14 cellular contexts compared by ENCODE assay signal in the genomic region with DNA sequence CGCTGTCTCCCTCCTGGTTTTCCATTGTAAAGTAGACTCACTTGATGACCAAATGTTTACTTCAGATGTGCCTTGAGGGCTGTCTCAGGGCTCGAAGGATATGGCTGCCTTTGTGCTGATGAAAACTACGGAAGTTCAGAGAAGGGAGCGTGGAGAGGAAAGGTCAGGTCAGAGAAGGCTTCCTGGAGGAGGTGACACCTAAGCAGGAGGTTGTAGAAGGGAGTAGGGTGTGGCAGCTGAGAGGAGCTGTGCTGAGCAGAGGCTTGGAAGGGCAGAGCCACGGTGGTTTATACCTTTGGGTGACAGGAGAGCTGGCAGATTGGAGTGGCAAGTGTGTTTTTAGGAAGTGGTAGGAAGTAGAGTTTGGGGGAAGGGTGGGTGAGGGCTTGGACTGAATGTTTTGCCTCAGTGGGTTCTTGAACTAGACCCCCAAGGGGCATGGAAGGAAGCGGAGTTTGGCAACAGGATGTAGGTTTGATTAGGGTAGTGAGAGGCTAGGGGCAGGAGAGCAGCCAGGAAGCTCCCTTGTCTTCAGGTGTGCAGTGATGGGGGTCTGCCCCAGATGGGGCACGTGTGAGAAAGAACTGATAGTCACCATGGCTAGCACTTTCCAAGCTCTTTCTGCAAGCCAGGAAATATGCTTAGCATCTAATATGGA. TPM values are rescaled to one million over a fixed set of nuclear protein-coding genes. Genes with fewer than 3 reads are reported as not detected.
DNase-seq lines count a peak whose midpoint lies in the region; ATAC-seq, FAIRE-seq and TF ChIP-seq lines count a peak whose summit lies in the region.
"Had no signal": no experiment of that assay in that cellular context is flagged by ENCODE, and none has a peak within 500 bp of the region (broad histone marks: within the 10 kb centered on the region; RNA-seq: fewer than 3 reads in every experiment).

No MANE protein-coding gene starts in this region.

- no peak overlapping the region for H2BK15ac ChIP-seq in mesenchymal stem cell (ENCODE audit: low read depth, poor library complexity, severe bottlenecking)

- no peak overlapping the region for H2BK5ac ChIP-seq in mesenchymal stem cell (ENCODE audit: low read depth, low read length, poor library complexity, severe bottlenecking)

- H3K4me1 ChIP-seq in CD4-positive, CD25-positive, alpha-beta regulatory T cell (ENCODE audit: control insufficient read depth, insufficient read depth, low read length, poor library complexity, severe bottlenecking): peaks cover 35% of the 10 kb centered on the region
- H3K4me1 ChIP-seq in mesenchymal stem cell (ENCODE audit: control insufficient read depth, insufficient read depth, low read depth, low read length) (peaks cover 9% of the 10 kb centered on the region), small intestine (ENCODE audit: control insufficient read depth in 2 of 2, insufficient read depth in 1 of 2, low read depth in 1 of 2, low read length in 1 of 2) (peaks cover 0 to 2% of the 10 kb centered on the region in 2 donors)
- peaks cover 12% of the 10 kb centered on the region for H3K4me1 ChIP-seq in effector memory CD4-positive, alpha-beta T cell (ENCODE audit: control insufficient read depth, insufficient read depth, low read length, poor library complexity, severe bottlenecking)

- H3K36me3 Mint-ChIP-seq in CD4-positive, CD25-positive, alpha-beta regulatory T cell: peaks cover 50% of the 10 kb centered on the region
- peaks cover 5 to 14% of the 10 kb centered on the region in 2 donors for H3K36me3 Mint-ChIP-seq in activated naive CD4-positive, alpha-beta T cell treated with anti-CD3 and anti-CD28 coated beads, Interleukin-2, amount 50 U/mL, for 72 hours

- H2AK5ac ChIP-seq in mesenchymal stem cell (ENCODE audit: low read length, severe bottlenecking): no peak overlapping the region

- peaks cover 50% of the 10 kb centered on the region for H3K79me1 ChIP-seq in mesenchymal stem cell (replicated peaks; ENCODE audit: low read length, poor library complexity, severe bottlenecking)

- H3K9me3 ChIP-seq in CD4-positive, CD25-positive, alpha-beta regulatory T cell (ENCODE audit: control insufficient read depth in 2 of 2, low read length in 2 of 2): no peaks in the 10 kb centered on the region
- H3K9me3 ChIP-seq in mesenchymal stem cell (ENCODE audit: control insufficient read depth, low read length) (no peaks in the 10 kb centered on the region), small intestine (ENCODE audit: control insufficient read depth, low read depth) (no peaks in the 10 kb centered on the region)
- H3K9me3 ChIP-seq in effector memory CD4-positive, alpha-beta T cell (ENCODE audit: control insufficient read depth, low read length): no peaks in the 10 kb centered on the region

- H3K4ac ChIP-seq in mesenchymal stem cell (ENCODE audit: low read depth in 1 of 2, low read length in 2 of 2): no peak overlapping the region

- no peak overlapping the region for H3K23ac ChIP-seq in mesenchymal stem cell (ENCODE audit: low read length in 2 of 2)

- peak overlapping the region; percentile 54 for H3K4me3 ChIP-seq in CD4-positive, CD25-positive, alpha-beta regulatory T cell (ENCODE audit: low read depth, low read length)
- H3K4me3 ChIP-seq in GM12865 (ENCODE audit: low read depth, low read length) (peak overlapping the region; percentile 40), mesenchymal stem cell (ENCODE audit: insufficient read depth in 1 of 2, low read depth in 1 of 2, low read length in 2 of 2) (no peak overlapping the region), small intestine (ENCODE audit: low read depth in 1 of 2, low read length in 2 of 2) (no peak overlapping the region)
- H3K4me3 ChIP-seq in effector memory CD4-positive, alpha-beta T cell (ENCODE audit: insufficient read depth, low read depth, low read length, poor library complexity, severe bottlenecking): no peak overlapping the region

- no peak overlapping the region for H2AFZ ChIP-seq in mesenchymal stem cell (ENCODE audit: low read depth, low read length)

- peak overlapping the region; percentile 35 for H3K27ac ChIP-seq in CD4-positive, CD25-positive, alpha-beta regulatory T cell (ENCODE audit: insufficient read depth, low read length, poor library complexity, severe bottlenecking)
- no peak overlapping the region for H3K27ac ChIP-seq in mesenchymal stem cell (ENCODE audit: low read length, poor library complexity, severe bottlenecking)
- no peak overlapping the region for H3K27ac ChIP-seq in effector memory CD4-positive, alpha-beta T cell (ENCODE audit: insufficient read depth, low read length, poor library complexity, severe bottlenecking)
- no peak overlapping the region for H3K27ac ChIP-seq in small intestine (ENCODE audit: low read depth in 1 of 2, low read length in 1 of 2)

- peak overlapping the region; percentile 37 to 90 (median 78) for H3K4me3 Mint-ChIP-seq in CD4-positive, CD25-positive, alpha-beta regulatory T cell
- H3K4me3 Mint-ChIP-seq: HFFc6 had no signal

- no peak overlapping the region for H3K18ac ChIP-seq in mesenchymal stem cell (ENCODE audit: low read depth in 1 of 2, low read length in 2 of 2)

- no peak for TF ChIP-seq CTCF in GM12865 (IDR thresholded peaks at IDR 0.05; ENCODE audit: insufficient read depth, low read depth, low read length, missing control alignments)

- H3K36me3 ChIP-seq in CD4-positive, CD25-positive, alpha-beta regulatory T cell (ENCODE audit: control insufficient read depth, insufficient read depth, low read length): peaks cover 14% of the 10 kb centered on the region
- H3K36me3 ChIP-seq in mesenchymal stem cell (ENCODE audit: control insufficient read depth in 1 of 2, insufficient read depth in 2 of 2, low read depth in 1 of 2, low read length in 2 of 2) (peaks cover 31 to 35% of the 10 kb centered on the region in 2 experiments), small intestine (ENCODE audit: control insufficient read depth in 2 of 2, insufficient read depth in 2 of 2, low read length in 2 of 2) (no peaks in the 10 kb centered on the region)
- peaks cover 3% of the 10 kb centered on the region for H3K36me3 ChIP-seq in effector memory CD4-positive, alpha-beta T cell (ENCODE audit: control insufficient read depth, insufficient read depth, low read length)

- no peak overlapping the region for H4K8ac ChIP-seq in mesenchymal stem cell (ENCODE audit: low read length)

- no peak for ATAC-seq in CD4-positive, CD25-positive, alpha-beta regulatory T cell (ENCODE audit: low read depth in 2 of 2)
- no peak for ATAC-seq in activated naive CD4-positive, alpha-beta T cell treated with anti-CD3 and anti-CD28 coated beads, Interleukin-2, amount 50 U/mL, for 72 hours
- ATAC-seq in HG02642 (IDR thresholded peaks at IDR 0.05; ENCODE audit: poor library complexity, unreplicated experiment): no peak
- ATAC-seq: sciatic nerve had no signal

- H3K4me1 Mint-ChIP-seq in CD4-positive, CD25-positive, alpha-beta regulatory T cell: peaks cover 11 to 74% (median 41%) of the 10 kb centered on the region in 4 donors

- H3K4me2 ChIP-seq in mesenchymal stem cell (ENCODE audit: low read length, poor library complexity, severe bottlenecking): no peak overlapping the region

- H3K9ac ChIP-seq in mesenchymal stem cell (ENCODE audit: low read length): peak overlapping the region; percentile 18

- 84% methylated on average over 7 of the region's 7 CpGs for WGBS in mesenchymal stem cell
- WGBS in small intestine, 3 donors: 57 to 68% (median 66%) methylated on average over 7 of the region's 7 CpGs

- no peak overlapping the region for H2BK120ac ChIP-seq in mesenchymal stem cell (ENCODE audit: low read depth, low read length)

- no peak overlapping the region for H3K14ac ChIP-seq in mesenchymal stem cell (ENCODE audit: low read length in 2 of 2)

- DNase-seq in CD4-positive, CD25-positive, alpha-beta regulatory T cell: peak in 1 of 3 donors; percentile 33
- DNase-seq in GM12865 (ENCODE audit: low read depth) (peak; percentile 62), mesenchymal stem cell (no peak), SHP77 (lab: John Stamatoyannopoulos, UW) (no peak), small intestine (no peak)
- DNase-seq in activated naive CD4-positive, alpha-beta T cell treated with anti-CD3 and anti-CD28 coated beads, Interleukin-2, amount 50 U/mL, for 72 hours (ENCODE audit: low spot score in 2 of 2): no peak
- DNase-seq in effector memory CD4-positive, alpha-beta T cell: no peak
- DNase-seq: amniotic stem cell, COR-L47, HFFc6, NCI-H2171 had no signal

- H2BK12ac ChIP-seq in mesenchymal stem cell (ENCODE audit: low read length in 2 of 2): no peak overlapping the region

- H3K27ac Mint-ChIP-seq in CD4-positive, CD25-positive, alpha-beta regulatory T cell: peak overlapping the region in 2 of 3 donors; percentile 93 to 96
- peak overlapping the region; percentile 76 to 77 for H3K27ac Mint-ChIP-seq in activated naive CD4-positive, alpha-beta T cell treated with anti-CD3 and anti-CD28 coated beads, Interleukin-2, amount 50 U/mL, for 72 hours
- H3K27ac Mint-ChIP-seq: HFFc6 had no signal

- H3K27me3 ChIP-seq in CD4-positive, CD25-positive, alpha-beta regulatory T cell (ENCODE audit: control insufficient read depth, insufficient read depth, low read length): no peaks in the 10 kb centered on the region
- H3K27me3 ChIP-seq in mesenchymal stem cell (ENCODE audit: control insufficient read depth in 1 of 2, insufficient read depth in 1 of 2, low read length in 2 of 2): no peaks in the 10 kb centered on the region
- H3K27me3 ChIP-seq in effector memory CD4-positive, alpha-beta T cell (replicated peaks; ENCODE audit: control insufficient read depth, insufficient read depth, low read length, poor library complexity, severe bottlenecking): no peaks in the 10 kb centered on the region
- H3K27me3 ChIP-seq in small intestine (ENCODE audit: control insufficient read depth in 2 of 2, insufficient read depth in 2 of 2, low read length in 2 of 2): no peaks in the 10 kb centered on the region

- no peaks in the 10 kb centered on the region for H3K9me3 Mint-ChIP-seq in CD4-positive, CD25-positive, alpha-beta regulatory T cell
- no peaks in the 10 kb centered on the region for H3K9me3 Mint-ChIP-seq in activated naive CD4-positive, alpha-beta T cell treated with anti-CD3 and anti-CD28 coated beads, Interleukin-2, amount 50 U/mL, for 72 hours
- H3K9me3 Mint-ChIP-seq: HFFc6 had no signal

- H4K91ac ChIP-seq in mesenchymal stem cell (ENCODE audit: low read length): no peak overlapping the region

- no peak for FAIRE-seq in small intestine (lab: Jason Lieb, UNC)
- FAIRE-seq: GM12891 had no signal

- no peaks in the 10 kb centered on the region for H3K27me3 Mint-ChIP-seq in CD4-positive, CD25-positive, alpha-beta regulatory T cell

RNA-seq across cellular contexts. Expression of gene ZSCAN2, which starts 4.5 kb away (rescaled TPM):
- total RNA-seq in CD4-positive, CD25-positive, alpha-beta regulatory T cell: 4.8 TPM
- 10 to 100 TPM in 2 of 4 donors, 1 to 10 TPM in 2; 6.9 to 12.4 (median 9.4) TPM for polyA plus RNA-seq in CD4-positive, CD25-positive, alpha-beta regulatory T cell
- 1 to 10 TPM; 5.6 to 6.2 TPM for total RNA-seq in activated naive CD4-positive, alpha-beta T cell treated with anti-CD3 and anti-CD28 coated beads, Interleukin-2, amount 50 U/mL, for 72 hours
- polyA plus RNA-seq in mesenchymal stem cell (2013, experiment 1 of 2): 9.3 TPM
- polyA plus RNA-seq in mesenchymal stem cell (2013, experiment 2 of 2): 9.2 TPM
- polyA plus RNA-seq in small intestine: 1 to 10 TPM; 3.2 to 5.6 (median 3.4) TPM

RNA-seq across cellular contexts. Expression of gene WDR73, which starts 48.7 kb away (rescaled TPM):
- total RNA-seq in CD4-positive, CD25-positive, alpha-beta regulatory T cell: 19.6 TPM
- polyA plus RNA-seq in CD4-positive, CD25-positive, alpha-beta regulatory T cell: 10 to 100 TPM; 12.9 to 19.2 (median 16.1) TPM
- total RNA-seq in activated naive CD4-positive, alpha-beta T cell treated with anti-CD3 and anti-CD28 coated beads, Interleukin-2, amount 50 U/mL, for 72 hours: 10 to 100 TPM in 1 of 2 donors, 1 to 10 TPM in 1; 6.9 to 17.5 TPM
- polyA plus RNA-seq in mesenchymal stem cell (2013, experiment 1 of 2): 13.9 TPM
- polyA plus RNA-seq in mesenchymal stem cell (2013, experiment 2 of 2): 13.7 TPM
- 10 to 100 TPM in 1 of 3 donors, 1 to 10 TPM in 2; 6.3 to 13.8 (median 7.6) TPM for polyA plus RNA-seq in small intestine

RNA-seq across cellular contexts. Expression of gene NMB, which starts 52.6 kb away (rescaled TPM):
- total RNA-seq in CD4-positive, CD25-positive, alpha-beta regulatory T cell: 2.2 TPM
- 1 to 10 TPM; 5.5 to 7.1 (median 6.7) TPM for polyA plus RNA-seq in CD4-positive, CD25-positive, alpha-beta regulatory T cell
- 1 to 10 TPM; 1.9 to 9.4 TPM for total RNA-seq in activated naive CD4-positive, alpha-beta T cell treated with anti-CD3 and anti-CD28 coated beads, Interleukin-2, amount 50 U/mL, for 72 hours
- polyA plus RNA-seq in mesenchymal stem cell (2013, experiment 1 of 2): 4.5 TPM
- polyA plus RNA-seq in mesenchymal stem cell (2013, experiment 2 of 2): 4.7 TPM
- 1 to 10 TPM; 1.8 to 7.7 (median 2.2) TPM for polyA plus RNA-seq in small intestine

Comparison
In these comparisons a context has a peak if more than half of its experiments do, and no peak if none do; other contexts are left out.
1. H3K4me3 ChIP-seq: peak in CD4-positive, CD25-positive, alpha-beta regulatory T cell (single experiment) and GM12865 (single experiment); none in mesenchymal stem cell (0 of 2), effector memory CD4-positive, alpha-beta T cell (single experiment) and small intestine (0 of 2).